Comparison of ENCODE assay signal across 17 cellular contexts in the genomic region with DNA sequence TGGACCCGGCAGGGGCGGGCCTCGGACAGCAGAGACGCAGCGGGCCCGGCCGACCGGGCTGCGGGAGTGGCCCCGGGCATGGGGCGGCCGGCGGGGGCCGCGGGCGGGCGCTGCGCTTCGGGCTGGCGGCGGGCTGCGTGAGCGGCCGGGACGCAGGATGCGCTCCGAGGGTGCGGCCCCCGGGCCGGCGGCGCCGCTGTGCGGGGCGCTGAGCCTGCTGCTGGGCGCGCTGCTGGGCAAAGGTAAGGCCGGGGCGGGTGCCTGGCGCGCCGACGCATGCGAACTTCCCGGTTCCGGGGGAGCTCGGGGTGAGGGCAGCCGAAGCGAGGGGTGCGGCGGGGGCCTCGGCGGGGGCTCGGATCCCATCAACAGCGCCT. TPM values are rescaled to one million over a fixed set of nuclear protein-coding genes. Genes with fewer than 3 reads are reported as not detected.
DNase-seq lines count a peak whose midpoint lies in the region; ATAC-seq and TF ChIP-seq lines count a peak whose summit lies in the region.
"Had no signal": no experiment of that assay in that cellular context is flagged by ENCODE, and none has a peak within 500 bp of the region (broad histone marks: within the 10 kb centered on the region; RNA-seq: fewer than 3 reads in every experiment).

No MANE protein-coding gene starts in this region.

- peak overlapping the region; percentile 47 for H3K4me3 ChIP-seq in cardiac muscle cell
- H3K4me3 ChIP-seq in right atrium auricular region: peak overlapping the region; percentile 30 to 49
- H3K4me3 ChIP-seq: body of pancreas, MG63 had no signal

- no peaks in the 10 kb centered on the region for H3K9me3 ChIP-seq in cardiac muscle cell (ENCODE audit: low read depth)
- no peaks in the 10 kb centered on the region for H3K9me3 ChIP-seq in right atrium auricular region

- no peaks in the 10 kb centered on the region for H3K36me3 ChIP-seq in cardiac muscle cell
- no peaks in the 10 kb centered on the region for H3K36me3 ChIP-seq in right atrium auricular region
- H3K36me3 ChIP-seq: MG63 had no signal

- H3K27ac ChIP-seq in cardiac muscle cell (no peak overlapping the region), right atrium auricular region (no peak overlapping the region)
- H3K27ac ChIP-seq: body of pancreas, foreskin keratinocyte had no signal

- no peak for TF ChIP-seq CTCF in cardiac muscle cell (IDR thresholded peaks at IDR 0.05; ENCODE audit: low read depth, low read length)
- TF ChIP-seq CTCF in right atrium auricular region (IDR thresholded peaks at IDR 0.05): no peak
- TF ChIP-seq CTCF in omental fat pad (IDR thresholded peaks at IDR 0.05): no peak

- intact Hi-C loops in cardiac septum (cut with DNase I): no loop called here

- peak; percentile 37 for ATAC-seq in omental fat pad (ENCODE audit: low FRiP score)
- ATAC-seq in left lobe of liver: no peak
- ATAC-seq: body of pancreas, foreskin keratinocyte had no signal

- peaks cover 79% of the 10 kb centered on the region for H3K27me3 ChIP-seq in cardiac muscle cell
- peaks cover 6 to 12% of the 10 kb centered on the region in 2 donors for H3K27me3 ChIP-seq in right atrium auricular region

- DNase-seq in cardiac muscle cell (ENCODE audit: low read depth in 1 of 2, low spot score in 1 of 2) (peak in 1 of 2 donors; percentile 47), cardiac septum (ENCODE audit: low spot score) (no peak), right atrium auricular region (ENCODE audit: low spot score) (no peak), omental fat pad (ENCODE audit: low spot score) (no peak), left lobe of liver (ENCODE audit: low spot score) (no peak), NCI-H510A treated with DMSO at 0.1 percent for 48 hours (lab: John Stamatoyannopoulos, UW) (no peak), T-helper 1 cell (no peak), DMS79 treated with DMSO at 0.1 percent for 48 hours (lab: John Stamatoyannopoulos, UW) (no peak)
- DNase-seq: activated CD4-positive, alpha-beta memory T cell treated with anti-CD3 and anti-CD28 coated beads, Interleukin-2, amount 10 ng/mL, durations not matched to agents 7 days and 5 days; activated effector memory CD4-positive, alpha-beta T cell treated with Interleukin-2 at 50 U/mL for 16 hours; effector memory CD4-positive, alpha-beta T cell; foreskin keratinocyte; MG63; naive B cell had no signal

- peaks cover 14% of the 10 kb centered on the region for H3K4me1 ChIP-seq in cardiac muscle cell (ENCODE audit: low read depth)
- peaks cover 0 to 20% of the 10 kb centered on the region in 2 donors for H3K4me1 ChIP-seq in right atrium auricular region
- H3K4me1 ChIP-seq: foreskin keratinocyte had no signal

RNA-seq across cellular contexts. Expression of gene TMEM132C, which starts 0.3 kb away (rescaled TPM):
- total RNA-seq in cardiac muscle cell (1.8 and 3.9 TPM in 2 replicates), cardiac septum (0.27 TPM), right atrium auricular region (10 to 100 TPM in 1 of 2 donors, 1 to 10 TPM in 1; 5.3 to 10.5 TPM), omental fat pad (100 to 1,000 TPM in 1 of 4 donors, 10 to 100 TPM in 3; 15.6 to 109 (median 44.9) TPM), left lobe of liver (0.10 TPM)
- 1.6 and 2.5 TPM in 2 replicates for polyA plus RNA-seq in cardiac muscle cell
- total RNA-seq: foreskin keratinocyte had no signal
- polyA plus RNA-seq: AG04450, foreskin keratinocyte, keratinocyte had no signal
